ENCODE assay signal across 8 cellular contexts in the genomic region with DNA sequence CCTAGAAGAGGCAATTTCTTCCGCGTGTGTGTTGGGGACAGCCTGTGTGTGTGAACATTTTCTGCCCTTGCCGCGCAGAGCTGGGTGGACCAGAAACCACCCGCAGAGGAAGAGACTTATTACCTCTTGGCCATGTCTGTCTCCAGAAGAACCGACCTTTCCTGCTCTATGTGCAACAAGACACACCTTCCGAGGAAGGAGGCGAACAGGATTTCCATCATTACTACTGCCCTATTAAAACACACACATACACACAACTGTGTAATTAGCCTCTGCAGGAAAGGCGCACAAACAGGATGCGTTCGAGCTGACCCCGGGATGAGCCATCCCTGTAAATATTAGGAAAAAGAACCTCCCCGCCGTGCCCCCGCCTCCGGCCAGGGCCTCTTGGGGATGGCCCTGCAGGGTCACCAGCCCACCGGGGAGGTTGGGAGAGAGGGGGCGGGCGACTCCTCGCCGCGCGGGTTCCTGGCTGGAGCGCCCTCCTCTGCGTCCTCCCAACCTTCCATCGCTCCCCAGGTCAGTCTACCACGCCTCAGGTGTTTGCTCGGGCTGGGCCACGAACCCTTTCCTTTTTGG. TPM values are rescaled to one million over a fixed set of nuclear protein-coding genes. Genes with fewer than 3 reads are reported as not detected.
DNase-seq lines count a peak whose midpoint lies in the region; ATAC-seq lines count a peak whose summit lies in the region.

No MANE protein-coding gene starts in this region.

- peaks cover 23% of the 10 kb centered on the region for H3K4me1 Mint-ChIP-seq in activated T-helper 2 cell treated with anti-CD3 and anti-CD28 coated beads, Interferon-gamma antibody, Interleukin-2, Interleukin-4, amounts not matched to agents 10 μg/mL and 5 μg/mL and 100 μg/mL, durations not matched to agents 14 hours and 24 hours and 36 hours (ENCODE audit: low read depth)
- peaks cover 7 to 12% of the 10 kb centered on the region in 2 donors for H3K4me1 Mint-ChIP-seq in stimulated activated naive B cell treated with anti-CD40 and anti-IgM and Interleukin-4, amounts not matched to agents 10 μg/mL and 1 μg/mL and 100 μg/mL, for 72 hours

- ATAC-seq in HG03354 (IDR thresholded peaks at IDR 0.05; ENCODE audit: poor library complexity, severe bottlenecking, unreplicated experiment) (peak; percentile 5), GM21737 (IDR thresholded peaks at IDR 0.05; ENCODE audit: unreplicated experiment) (no peak)
- ATAC-seq in stimulated activated naive B cell treated with anti-CD40 and anti-IgM and Interleukin-4, amounts not matched to agents 10 μg/mL and 1 μg/mL and 100 μg/mL, for 72 hours (replicated peaks) = no peak

- peak overlapping the region; percentile 52 for H3K4me3 ChIP-seq in iPS-11a (ENCODE audit: low read depth, low read length)

- peak overlapping the region; percentile 67 for H3K4me3 Mint-ChIP-seq in activated T-helper 2 cell treated with anti-CD3 and anti-CD28 coated beads, Interferon-gamma antibody, Interleukin-2, Interleukin-4, amounts not matched to agents 10 μg/mL and 5 μg/mL and 100 μg/mL, durations not matched to agents 14 hours and 24 hours and 36 hours (ENCODE audit: low read depth)
- peak overlapping the region; percentile 89 to 90 for H3K4me3 Mint-ChIP-seq in stimulated activated naive B cell treated with anti-CD40 and anti-IgM and Interleukin-4, amounts not matched to agents 10 μg/mL and 1 μg/mL and 100 μg/mL, for 72 hours

- H3K27ac Mint-ChIP-seq in activated T-helper 2 cell treated with anti-CD3 and anti-CD28 coated beads, Interferon-gamma antibody, Interleukin-2, Interleukin-4, amounts not matched to agents 10 μg/mL and 5 μg/mL and 100 μg/mL, durations not matched to agents 14 hours and 24 hours and 36 hours = no peak overlapping the region
- no peak overlapping the region for H3K27ac Mint-ChIP-seq in stimulated activated naive B cell treated with anti-CD40 and anti-IgM and Interleukin-4, amounts not matched to agents 10 μg/mL and 1 μg/mL and 100 μg/mL, for 72 hours

- peaks cover 33% of the 10 kb centered on the region for H3K36me3 Mint-ChIP-seq in activated T-helper 2 cell treated with anti-CD3 and anti-CD28 coated beads, Interferon-gamma antibody, Interleukin-2, Interleukin-4, amounts not matched to agents 10 μg/mL and 5 μg/mL and 100 μg/mL, durations not matched to agents 14 hours and 24 hours and 36 hours (ENCODE audit: low read depth)
- H3K36me3 Mint-ChIP-seq in stimulated activated naive B cell treated with anti-CD40 and anti-IgM and Interleukin-4, amounts not matched to agents 10 μg/mL and 1 μg/mL and 100 μg/mL, for 72 hours = peaks cover 0 to 3% of the 10 kb centered on the region in 2 donors

- H3K9me3 Mint-ChIP-seq in activated T-helper 2 cell treated with anti-CD3 and anti-CD28 coated beads, Interferon-gamma antibody, Interleukin-2, Interleukin-4, amounts not matched to agents 10 μg/mL and 5 μg/mL and 100 μg/mL, durations not matched to agents 14 hours and 24 hours and 36 hours = no peaks in the 10 kb centered on the region
- H3K9me3 Mint-ChIP-seq in stimulated activated naive B cell treated with anti-CD40 and anti-IgM and Interleukin-4, amounts not matched to agents 10 μg/mL and 1 μg/mL and 100 μg/mL, for 72 hours = no peaks in the 10 kb centered on the region

- DNase-seq in activated T-helper 2 cell treated with anti-CD3 and anti-CD28 coated beads, Interferon-gamma antibody, Interleukin-2, Interleukin-4, amounts not matched to agents 10 μg/mL and 5 μg/mL and 100 μg/mL, durations not matched to agents 14 hours and 24 hours and 36 hours (ENCODE audit: low spot score) = no peak
- no peak for DNase-seq in stimulated activated naive B cell treated with anti-CD40 and anti-IgM and Interleukin-4, amounts not matched to agents 10 μg/mL and 1 μg/mL and 100 μg/mL, for 72 hours
- DNase-seq in DMS 273 (lab: John Stamatoyannopoulos, UW; ENCODE audit: unreplicated experiment) = no peak
- no peak for DNase-seq in NCI-H2196 treated with DMSO at 0.1 percent for 48 hours (lab: John Stamatoyannopoulos, UW; ENCODE audit: unreplicated experiment)
- no peak for DNase-seq in NCI-H2029 (lab: John Stamatoyannopoulos, UW)

- H3K27me3 Mint-ChIP-seq in activated T-helper 2 cell treated with anti-CD3 and anti-CD28 coated beads, Interferon-gamma antibody, Interleukin-2, Interleukin-4, amounts not matched to agents 10 μg/mL and 5 μg/mL and 100 μg/mL, durations not matched to agents 14 hours and 24 hours and 36 hours (ENCODE audit: low read depth) = no peaks in the 10 kb centered on the region
- H3K27me3 Mint-ChIP-seq in stimulated activated naive B cell treated with anti-CD40 and anti-IgM and Interleukin-4, amounts not matched to agents 10 μg/mL and 1 μg/mL and 100 μg/mL, for 72 hours = peaks cover 11% of the 10 kb centered on the region in 2 donors

- intact Hi-C loops in activated T-helper 2 cell treated with anti-CD3 and anti-CD28 coated beads, Interferon-gamma antibody, Interleukin-2, Interleukin-4, amounts not matched to agents 10 μg/mL and 5 μg/mL and 100 μg/mL, durations not matched to agents 14 hours and 24 hours and 36 hours (cut with micrococcal nuclease) = loop anchor here (2.0 to 10.0 kb wide), 3 partner anchors 24 to 444 kb away; a partner anchor contains a TSS

RNA-seq across cellular contexts. Expression of a gene that starts 0.5 kb away (rescaled TPM):
- total RNA-seq in activated T-helper 2 cell treated with anti-CD3 and anti-CD28 coated beads, Interferon-gamma antibody, Interleukin-2, Interleukin-4, amounts not matched to agents 10 μg/mL and 5 μg/mL and 100 μg/mL, durations not matched to agents 14 hours and 24 hours and 36 hours = 101 and 102 TPM in 2 replicates

RNA-seq across cellular contexts. Expression of a gene that starts 39.8 kb away (rescaled TPM):
- 0.46 and 0.66 TPM in 2 replicates for total RNA-seq in activated T-helper 2 cell treated with anti-CD3 and anti-CD28 coated beads, Interferon-gamma antibody, Interleukin-2, Interleukin-4, amounts not matched to agents 10 μg/mL and 5 μg/mL and 100 μg/mL, durations not matched to agents 14 hours and 24 hours and 36 hours
